In genomic region chr17:58301504-58302150, GRCh38 we compare ENCODE assay signal across 31 cellular contexts. TPM values are rescaled to one million over a fixed set of nuclear protein-coding genes. Genes with fewer than 3 reads are reported as not detected.
DNase-seq lines count a peak whose midpoint lies in the region; ATAC-seq and TF ChIP-seq lines count a peak whose summit lies in the region.
"Had no signal": no experiment of that assay in that cellular context is flagged by ENCODE, and none has a peak within 500 bp of the region (broad histone marks: within the 10 kb centered on the region; RNA-seq: fewer than 3 reads in every experiment).

No MANE protein-coding gene starts in this region.

- no peaks in the 10 kb centered on the region for H3K36me3 Mint-ChIP-seq in dendritic cell treated with granulocyte-macrophage colony-stimulating factor and Interleukin-4, amounts not matched to agents 40 ng/mL and 50 ng/mL, for 4 days (ENCODE audit: low read depth)
- H3K36me3 Mint-ChIP-seq: activated naive CD4-positive, alpha-beta T cell treated with anti-CD3 and anti-CD28 coated beads, Interleukin-2, amount 50 U/mL, for 24 hours; brain; IgD-negative memory B cell had no signal

- no peak overlapping the region for H3K4me3 ChIP-seq in BLaER1 treated with 17β-estradiol and CSF1 and Interleukin-3, amounts not matched to agents 10 nM and 100 nM
- H3K4me3 ChIP-seq in DND-41 (ENCODE audit: low read depth in 1 of 2, low read length in 2 of 2) = no peak overlapping the region
- H3K4me3 ChIP-seq in neuronal stem cell (ENCODE audit: low read length in 2 of 2) = no peak overlapping the region
- H3K4me3 ChIP-seq: dorsolateral prefrontal cortex, GM12878, hepatocyte, right atrium auricular region, SJSA1, vagina had no signal

- DNase-seq in DND-41 (peak; percentile 3), neuronal stem cell (ENCODE audit: low spot score) (no peak), activated gamma-delta T cell treated with Interleukin-2 at 50 U/mL for 16 hours (no peak), NCI-H748 (lab: John Stamatoyannopoulos, UW; ENCODE audit: unreplicated experiment) (no peak), HPDE6-E6E7 (ENCODE audit: extremely low spot score) (no peak)
- DNase-seq: activated CD4-positive, alpha-beta T cell treated with anti-CD3 and anti-CD28 coated beads, Interleukin-2, amount 10 ng/mL, durations not matched to agents 7 days and 5 days; amniotic stem cell; BE2C; cerebellar nuclear complex; DMS153; left colon; mesenchymal stem cell; NCI-H1048; NCI-H1694 treated with DMSO at 0.1 percent for 48 hours; NCI-H446; stimulated activated CD4-positive, alpha-beta T cell treated with anti-CD3 and anti-CD28 coated beads, Interleukin-1b, Interleukin-23, amount 100 ng/mL, for 48 hours; stimulated activated naive CD4-positive, alpha-beta T cell treated with Interleukin-2 at 50 U/mL for 16 hours; T1000 had no signal

- H4K8ac ChIP-seq in neuronal stem cell (ENCODE audit: low read depth, low read length) = no peak overlapping the region

- TF ChIP-seq CTCF in DND-41 (IDR thresholded peaks at IDR 0.05; ENCODE audit: borderline replicate concordance, extremely low read depth, low read length, poor library complexity, severe bottlenecking) = no peak

- H3K4me1 Mint-ChIP-seq in dendritic cell treated with granulocyte-macrophage colony-stimulating factor and Interleukin-4, amounts not matched to agents 40 ng/mL and 50 ng/mL, for 4 days (ENCODE audit: low read depth) = peaks cover 56% of the 10 kb centered on the region
- H3K4me1 Mint-ChIP-seq: activated CD4-positive, alpha-beta T cell treated with anti-CD3 and anti-CD28 coated beads, Interleukin-2, amount 10 ng/mL, durations not matched to agents 7 days and 5 days; activated naive CD4-positive, alpha-beta T cell treated with anti-CD3 and anti-CD28 coated beads, Interleukin-2, amount 50 U/mL, for 24 hours had no signal

- no peak overlapping the region for H4K91ac ChIP-seq in neuronal stem cell (ENCODE audit: low read depth, low read length, poor library complexity)

- H3K79me2 ChIP-seq in DND-41 (ENCODE audit: insufficient read depth, low read length) = no peaks in the 10 kb centered on the region
- H3K79me2 ChIP-seq: hepatocyte had no signal

- H2BK15ac ChIP-seq in neuronal stem cell (ENCODE audit: low read length) = no peak overlapping the region

- H3K4me1 ChIP-seq in BLaER1 treated with 17β-estradiol and CSF1 and Interleukin-3, amounts not matched to agents 10 nM and 100 nM = peaks cover 21 to 50% (median 31%) of the 10 kb centered on the region in 10 experiments
- H3K4me1 ChIP-seq in DND-41 (ENCODE audit: insufficient read depth, low read length) (no peaks in the 10 kb centered on the region), neuronal stem cell (ENCODE audit: control insufficient read depth in 2 of 2, insufficient read depth in 1 of 2, low read depth in 1 of 2, low read length in 2 of 2) (peaks cover 0 to 5% of the 10 kb centered on the region in 2 donors)
- H3K4me1 ChIP-seq: BE2C, right atrium auricular region, SJSA1, vagina had no signal

- H3K9me3 ChIP-seq in BLaER1 treated with 17β-estradiol and CSF1 and Interleukin-3, amounts not matched to agents 10 nM and 100 nM (replicated peaks in 1 of 11) = 0 out of 22 replicates have a peak, but pooled peaks cover 0 to 5% (median 0%) of the 10 kb centered on the region in 11 experiments
- H3K9me3 ChIP-seq in DND-41 (ENCODE audit: insufficient read depth, low read length, severe bottlenecking) = no peaks in the 10 kb centered on the region
- H3K9me3 ChIP-seq in neuronal stem cell (replicated peaks in 1 of 2; ENCODE audit: control insufficient read depth in 2 of 2, insufficient read depth in 1 of 2, low read depth in 1 of 2, low read length in 2 of 2) = no peaks in the 10 kb centered on the region
- H3K9me3 ChIP-seq: BE2C, SJSA1, vagina had no signal

- no peak overlapping the region for H3K4me3 Mint-ChIP-seq in dendritic cell treated with granulocyte-macrophage colony-stimulating factor and Interleukin-4, amounts not matched to agents 40 ng/mL and 50 ng/mL, for 4 days
- H3K4me3 Mint-ChIP-seq: activated CD4-positive, alpha-beta T cell treated with anti-CD3 and anti-CD28 coated beads, Interleukin-2, amount 10 ng/mL, durations not matched to agents 7 days and 5 days; activated naive CD4-positive, alpha-beta T cell treated with anti-CD3 and anti-CD28 coated beads, Interleukin-2, amount 50 U/mL, for 24 hours; brain; IgD-negative memory B cell; neural crest cell had no signal

- H3K23ac ChIP-seq in neuronal stem cell (ENCODE audit: low read depth, low read length, poor library complexity) = no peak overlapping the region

- peaks cover 0 to 41% (median 26%) of the 10 kb centered on the region in 11 experiments; a peak in 17 of 22 replicates for H3K36me3 ChIP-seq in BLaER1 treated with 17β-estradiol and CSF1 and Interleukin-3, amounts not matched to agents 10 nM and 100 nM
- H3K36me3 ChIP-seq in DND-41 (ENCODE audit: insufficient read depth, low read length) (no peaks in the 10 kb centered on the region), neuronal stem cell (replicated peaks in 1 of 2; ENCODE audit: control insufficient read depth in 2 of 2, insufficient read depth in 2 of 2, low read length in 2 of 2) (peaks cover 0 to 1% of the 10 kb centered on the region in 2 donors)
- H3K36me3 ChIP-seq: BE2C, right atrium auricular region, SJSA1, vagina had no signal

- peak overlapping the region in 1 of 11 experiments; percentile 34; a peak in 1 of 22 replicates for H3K9ac ChIP-seq in BLaER1 treated with 17β-estradiol and CSF1 and Interleukin-3, amounts not matched to agents 10 nM and 100 nM
- H3K9ac ChIP-seq in DND-41 (ENCODE audit: low read depth, low read length) (no peak overlapping the region), neuronal stem cell (ENCODE audit: low read depth, low read length, poor library complexity) (no peak overlapping the region)

- H2AFZ ChIP-seq in DND-41 (ENCODE audit: low read depth, low read length) = no peak overlapping the region
- H2AFZ ChIP-seq in neuronal stem cell (ENCODE audit: low read length) = peak overlapping the region; percentile 69
- H2AFZ ChIP-seq: hepatocyte had no signal

- intact Hi-C loops in dendritic cell treated with granulocyte-macrophage colony-stimulating factor and Interleukin-4, amounts not matched to agents 40 ng/mL and 50 ng/mL, for 4 days (cut with micrococcal nuclease) = no loop called here

- no peaks in the 10 kb centered on the region for H3K27me3 ChIP-seq in BLaER1 treated with 17β-estradiol and CSF1 and Interleukin-3, amounts not matched to agents 10 nM and 100 nM
- H3K27me3 ChIP-seq in DND-41 (ENCODE audit: insufficient read depth, low read length, poor library complexity) (no peaks in the 10 kb centered on the region), neuronal stem cell (ENCODE audit: control insufficient read depth in 3 of 3, insufficient read depth in 3 of 3, low read depth in 1 of 3, low read length in 3 of 3) (no peaks in the 10 kb centered on the region)
- H3K27me3 ChIP-seq: dorsolateral prefrontal cortex, hepatocyte, right atrium auricular region, vagina had no signal

- H3K4ac ChIP-seq in neuronal stem cell (ENCODE audit: low read length) = no peak overlapping the region

- no peak overlapping the region for H3K14ac ChIP-seq in neuronal stem cell (ENCODE audit: low read length)

- no CpG with 5 or more reads among the region's 16 CpGs for WGBS in neuronal stem cell (ENCODE audit: extremely low coverage in 2 of 2, insufficient read length in 2 of 2, insufficient replicate concordance in 1 of 2), 2 donors

- no peak overlapping the region for H3K18ac ChIP-seq in neuronal stem cell (ENCODE audit: low read length)

- no peaks in the 10 kb centered on the region for H3K9me3 Mint-ChIP-seq in dendritic cell treated with granulocyte-macrophage colony-stimulating factor and Interleukin-4, amounts not matched to agents 40 ng/mL and 50 ng/mL, for 4 days
- H3K9me3 Mint-ChIP-seq: activated CD4-positive, alpha-beta T cell treated with anti-CD3 and anti-CD28 coated beads, Interleukin-2, amount 10 ng/mL, durations not matched to agents 7 days and 5 days; activated naive CD4-positive, alpha-beta T cell treated with anti-CD3 and anti-CD28 coated beads, Interleukin-2, amount 50 U/mL, for 24 hours; IgD-negative memory B cell; neural crest cell had no signal

- H3K27ac ChIP-seq in BLaER1 treated with 17β-estradiol and CSF1 and Interleukin-3, amounts not matched to agents 10 nM and 100 nM = peak overlapping the region in 6 of 11 experiments; percentile 26 to 73 (median 62); a peak in 7 of 22 replicates
- H3K27ac ChIP-seq in DND-41 (ENCODE audit: low read length) = no peak overlapping the region
- H3K27ac ChIP-seq in neuronal stem cell (replicated peaks; ENCODE audit: low read length) = no peak overlapping the region
- H3K27ac ChIP-seq: dorsolateral prefrontal cortex, hepatocyte, right atrium auricular region, SJSA1, vagina, VCaP had no signal

- peaks cover 8% of the 10 kb centered on the region for H3K27me3 Mint-ChIP-seq in dendritic cell treated with granulocyte-macrophage colony-stimulating factor and Interleukin-4, amounts not matched to agents 40 ng/mL and 50 ng/mL, for 4 days
- H3K27me3 Mint-ChIP-seq: activated naive CD4-positive, alpha-beta T cell treated with anti-CD3 and anti-CD28 coated beads, Interleukin-2, amount 50 U/mL, for 24 hours had no signal

- H2AK5ac ChIP-seq in neuronal stem cell (ENCODE audit: low read depth, low read length) = peak overlapping the region; percentile 8

- peak overlapping the region; percentile 68 for H2BK5ac ChIP-seq in neuronal stem cell (ENCODE audit: low read length)

- no peak overlapping the region for H2BK12ac ChIP-seq in neuronal stem cell (ENCODE audit: low read length)

- H3K27ac Mint-ChIP-seq in dendritic cell treated with granulocyte-macrophage colony-stimulating factor and Interleukin-4, amounts not matched to agents 40 ng/mL and 50 ng/mL, for 4 days = peak overlapping the region; percentile 25
- H3K27ac Mint-ChIP-seq: activated CD4-positive, alpha-beta T cell treated with anti-CD3 and anti-CD28 coated beads, Interleukin-2, amount 10 ng/mL, durations not matched to agents 7 days and 5 days; activated naive CD4-positive, alpha-beta T cell treated with anti-CD3 and anti-CD28 coated beads, Interleukin-2, amount 50 U/mL, for 24 hours; brain; IgD-negative memory B cell had no signal

- peak overlapping the region in 3 of 11 experiments; percentile 11 to 75 (median 72); a peak in 2 of 22 replicates for H3K4me2 ChIP-seq in BLaER1 treated with 17β-estradiol and CSF1 and Interleukin-3, amounts not matched to agents 10 nM and 100 nM
- H3K4me2 ChIP-seq in DND-41 (ENCODE audit: insufficient read depth, low read length) = no peak overlapping the region
- no peak overlapping the region for H3K4me2 ChIP-seq in neuronal stem cell (ENCODE audit: insufficient read depth, low read length, poor library complexity, severe bottlenecking)
- H3K4me2 ChIP-seq: hepatocyte had no signal

- peak overlapping the region; percentile 6 for H2BK120ac ChIP-seq in neuronal stem cell (ENCODE audit: low read depth, low read length)

- ATAC-seq in DND-41 (ENCODE audit: insufficient read depth, low read depth) = no peak
- ATAC-seq: GM12878, left colon had no signal

- no peaks in the 10 kb centered on the region for H4K20me1 ChIP-seq in BLaER1 treated with 17β-estradiol and CSF1 and Interleukin-3, amounts not matched to agents 10 nM and 100 nM
- no peaks in the 10 kb centered on the region for H4K20me1 ChIP-seq in DND-41 (ENCODE audit: insufficient read depth, low read length)

- no peaks in the 10 kb centered on the region for H3K79me1 ChIP-seq in neuronal stem cell (ENCODE audit: low read depth, low read length)

RNA-seq across cellular contexts. Expression of gene MPO, which starts 20.9 kb away (rescaled TPM):
- polyA plus RNA-seq in neuronal stem cell (2013, experiment 1 of 2) = 0.01 TPM
- not detected for polyA plus RNA-seq in neuronal stem cell (2013, experiment 2 of 2)
- polyA plus RNA-seq: hepatocyte, IgD-negative memory B cell had no signal

RNA-seq across cellular contexts. Expression of gene TSPOAP1, which starts 27.0 kb away (rescaled TPM):
- 26.2 TPM for polyA plus RNA-seq in neuronal stem cell (2013, experiment 1 of 2)
- 25.2 TPM for polyA plus RNA-seq in neuronal stem cell (2013, experiment 2 of 2)

RNA-seq across cellular contexts. Expression of gene SUPT4H1, which starts 50.4 kb away (rescaled TPM):
- polyA plus RNA-seq in neuronal stem cell (2013, experiment 1 of 2) = 75.6 TPM
- polyA plus RNA-seq in neuronal stem cell (2013, experiment 2 of 2) = 76.4 TPM

Comparison
In these comparisons a context has a peak if more than half of its experiments do, and no peak if none do; other contexts are left out.
1. H3K27ac ChIP-seq: peak in BLaER1 treated with 17β-estradiol and CSF1 and Interleukin-3, amounts not matched to agents 10 nM and 100 nM (6 of 11); none in DND-41 (single experiment) and neuronal stem cell (single experiment).